Comparison of ENCODE assay signal across 34 cellular contexts in the genomic region with DNA sequence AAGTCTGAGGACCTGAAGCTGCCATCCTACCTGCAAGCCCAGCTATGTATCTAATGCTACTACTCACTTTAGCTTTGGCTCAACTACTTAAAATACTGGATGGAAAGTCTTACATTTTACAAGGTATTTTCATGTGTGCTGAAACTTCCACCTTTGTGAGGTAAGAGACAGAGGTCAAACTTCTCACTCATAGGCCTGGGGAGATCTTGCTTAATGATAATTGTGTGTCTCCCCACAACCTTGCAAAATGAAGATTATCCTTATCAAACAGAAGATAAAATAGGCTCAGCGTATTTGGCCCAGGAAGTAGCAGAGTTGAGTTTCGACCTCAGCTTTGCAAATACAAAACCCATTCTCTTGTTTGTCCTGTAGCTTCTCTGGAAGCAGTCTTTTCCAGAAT.
"Had no signal": no experiment of that assay in that cellular context is flagged by ENCODE, and none has a peak within 500 bp of the region (broad histone marks: within the 10 kb centered on the region; RNA-seq: fewer than 3 reads in every experiment).

No MANE protein-coding gene starts in this region.

- H3K27me3 ChIP-seq: MG63 had no signal

- H3K27ac ChIP-seq: KMS-11 had no signal

- H3K9ac ChIP-seq: KMS-11 had no signal

- H3K4me3 ChIP-seq: MG63 had no signal

- H3K4me2 ChIP-seq: KMS-11 had no signal

- H3K9me3 ChIP-seq: MG63 had no signal

- DNase-seq: Karpas-422, Kasumi-1, KG1, MG63, MM.1S, MV-4-11, NCI-H1048, NCI-H1092, NCI-H1092 treated with DMSO at 0.1 percent for 48 hours, NCI-H1105, NCI-H1105 treated with DMSO at 0.1 percent for 48 hours, NCI-H1417, NCI-H1417 treated with DMSO at 0.1 percent for 48 hours, NCI-H1436, NCI-H1436 treated with DMSO at 0.1 percent for 48 hours, NCI-H146, NCI-H1694, NCI-H1694 treated with DMSO at 0.1 percent for 48 hours, NCI-H187, NCI-H187 treated with DMSO at 0.1 percent for 48 hours, NCI-H1930, NCI-H2029, NCI-H2029 treated with DMSO at 0.1 percent for 48 hours, NCI-H2081, NCI-H2081 treated with DMSO at 0.1 percent for 48 hours, NCI-H2107, NCI-H2171, NCI-H2171 treated with DMSO at 0.1 percent for 48 hours, NCI-H2227 treated with DMSO at 0.1 percent for 48 hours, NCI-H226, NCI-H345, NCI-H446, NCI-H446 treated with DMSO at 0.1 percent for 48 hours had no signal
